In genomic region chr2:135795641-135796040, GRCh38 we compare ENCODE assay signal across 13 cellular contexts. TPM values are rescaled to one million over a fixed set of nuclear protein-coding genes. Genes with fewer than 3 reads are reported as not detected.
A peak's percentile ranks its signal among the peaks of the same experiment; 100 is the strongest.
DNase-seq lines count a peak whose midpoint lies in the region; ATAC-seq, FAIRE-seq and TF ChIP-seq lines count a peak whose summit lies in the region.
"Not testable (repeated sequence)": the region's sequence is repeated elsewhere in the genome, so short reads cannot be mapped to it uniquely, and the experiment has no call there.
"Had no signal": no experiment of that assay in that cellular context is flagged by ENCODE, and none has a peak within 500 bp of the region (broad histone marks: within the 10 kb centered on the region; RNA-seq: fewer than 3 reads in every experiment).

No MANE protein-coding gene starts in this region.

- TF ChIP-seq CTCF in CD14-positive monocyte (IDR thresholded peaks at IDR 0.05) (peak; percentile 9), GM12873 (IDR thresholded peaks at IDR 0.05; ENCODE audit: insufficient read depth, low read depth, low read length, missing control alignments) (peak; percentile 16), K562 (IDR thresholded peaks at IDR 0.05 in 2 of 3, conservative IDR thresholded peaks at IDR 0.05 in 1 of 3; ENCODE audit: insufficient read depth in 2 of 3, low read depth in 1 of 3, low read length in 3 of 3) (peak in 2 of 3 experiments; percentile 16 to 25; a peak in 2 of 6 replicates), fibroblast of villous mesenchyme (IDR thresholded peaks at IDR 0.05; ENCODE audit: insufficient read depth, low read depth, low read length) (peak; percentile 7), progenitor cell of endocrine pancreas (IDR thresholded peaks at IDR 0.05; ENCODE audit: unreplicated experiment) (peak; percentile 23)
- not testable (repeated sequence) for TF ChIP-seq CTCF in NB4 (IDR thresholded peaks at IDR 0.05; ENCODE audit: low read depth, low read length)

- peaks cover 1 to 11% (median 8%) of the 10 kb centered on the region in 7 donors for H3K9me3 Mint-ChIP-seq in CD14-positive monocyte
- H3K9me3 Mint-ChIP-seq in T-helper 1 cell treated with Interleukin-12 subunit alpha and Interleukin-12 subunit beta and Interleukin-4 antibody, amounts not matched to agents 30 μg/mL and 1 μg/mL, for 36 hours: peaks cover 10% of the 10 kb centered on the region
- not testable (repeated sequence) for H3K9me3 Mint-ChIP-seq in progenitor cell of endocrine pancreas (ENCODE audit: low read depth)

- H3K36me3 ChIP-seq in K562 (ENCODE audit: control insufficient read depth, insufficient read depth, low read length): not testable (repeated sequence)

- not testable (repeated sequence) for H3K27ac ChIP-seq in K562 (ENCODE audit: extremely low read depth, low read depth, low read length)

- H4K20me1 ChIP-seq in K562 (replicated peaks; ENCODE audit: control insufficient read depth, insufficient read depth, low read length): not testable (repeated sequence)

- H3K9me1 ChIP-seq in K562 (ENCODE audit: control insufficient read depth, insufficient read depth, low read length): not testable (repeated sequence)

- H3K4me1 Mint-ChIP-seq in CD14-positive monocyte: peaks cover 31% of the 10 kb centered on the region
- H3K4me1 Mint-ChIP-seq in T-helper 1 cell treated with Interleukin-12 subunit alpha and Interleukin-12 subunit beta and Interleukin-4 antibody, amounts not matched to agents 30 μg/mL and 1 μg/mL, for 36 hours (ENCODE audit: low read depth): peaks cover 19% of the 10 kb centered on the region
- H3K4me1 Mint-ChIP-seq in progenitor cell of endocrine pancreas (ENCODE audit: low read depth): not testable (repeated sequence)

- in situ Hi-C loops in KBM-7 (cut with MboI; ENCODE audit: low pct_unique_long_range_greater_than_20kb, low sequenced_read_pairs): not testable (repeated sequence)
- in situ Hi-C loops in K562 (cut with MboI): loop anchor here (10.0 kb wide), 1 partner anchor 801 kb away; no protein-coding TSS in a partner anchor

- WGBS in K562 (ENCODE audit: insufficient coverage, low coverage, missing lambda C conversion rate): 39% methylated on average over 4 of the region's 4 CpGs

- not testable (repeated sequence) for H3K4me3 Mint-ChIP-seq in CD14-positive monocyte; T-helper 1 cell treated with Interleukin-12 subunit alpha and Interleukin-12 subunit beta and Interleukin-4 antibody, amounts not matched to agents 30 μg/mL and 1 μg/mL, for 36 hours; progenitor cell of endocrine pancreas (ENCODE audit: low read depth)

- H2AFZ ChIP-seq in K562 (ENCODE audit: low read depth, low read length): not testable (repeated sequence)

- not testable (repeated sequence) for H3K4me1 ChIP-seq in K562 (replicated peaks in 1 of 2; ENCODE audit: control insufficient read depth in 2 of 2, insufficient read depth in 2 of 2, low read length in 2 of 2)

- CTCF ChIA-PET in K562 (lab: Yijun Ruan, JAX; ENCODE audit: low intra/inter-chr PET ratio): not testable (repeated sequence)

- POLR2A ChIA-PET in K562 (lab: Yijun Ruan, JAX): interaction anchor here (1.1 kb wide), 1 partner anchor 46 kb away, joined by 3 read pairs; no protein-coding TSS in a partner anchor

- not testable (repeated sequence) for H3K4me2 ChIP-seq in K562 (ENCODE audit: insufficient read depth, low read length)

- FAIRE-seq in K562 (lab: Jason Lieb, UNC): not testable (repeated sequence)

- not testable (repeated sequence) for H3K27me3 ChIP-seq in K562 (ENCODE audit: control insufficient read depth in 2 of 2, insufficient read depth in 2 of 2, low read length in 2 of 2)

- not testable (repeated sequence) for H3K9ac ChIP-seq in K562 (ENCODE audit: insufficient read depth in 1 of 2, low read depth in 2 of 2, low read length in 2 of 2)

- not testable (repeated sequence) for H3K27me3 Mint-ChIP-seq in CD14-positive monocyte (ENCODE audit: low read depth in 3 of 3); T-helper 1 cell treated with Interleukin-12 subunit alpha and Interleukin-12 subunit beta and Interleukin-4 antibody, amounts not matched to agents 30 μg/mL and 1 μg/mL, for 36 hours (ENCODE audit: low read depth); progenitor cell of endocrine pancreas

- intact Hi-C loops in CD14-positive monocyte (cut with micrococcal nuclease): not testable (repeated sequence)
- intact Hi-C loops in K562 (cut with micrococcal nuclease): loop anchor here (5.0 kb wide), 1 partner anchor 323 kb away; no protein-coding TSS in a partner anchor

- TF ChIP-seq POLR2A in NB4 (IDR thresholded peaks at IDR 0.05; ENCODE audit: extremely low read depth, insufficient read length); K562 (conservative IDR thresholded peaks at IDR 0.05): not testable (repeated sequence)

- peak overlapping the region in 1 of 7 donors; percentile 15 for H3K27ac Mint-ChIP-seq in CD14-positive monocyte
- H3K27ac Mint-ChIP-seq in T-helper 1 cell treated with Interleukin-12 subunit alpha and Interleukin-12 subunit beta and Interleukin-4 antibody, amounts not matched to agents 30 μg/mL and 1 μg/mL, for 36 hours: peak overlapping the region; percentile 36
- H3K27ac Mint-ChIP-seq in progenitor cell of endocrine pancreas: not testable (repeated sequence)

- peak; percentile 50 for ATAC-seq in K562

- not testable (repeated sequence) for TF ChIP-seq RAD21 in K562 (CRISPR knock-in tag; conservative IDR thresholded peaks at IDR 0.05 in 1 of 2, IDR thresholded peaks at IDR 0.05 in 1 of 2)

- H3K9me3 ChIP-seq in K562 (replicated peaks; ENCODE audit: control insufficient read depth, insufficient read depth, low read depth, low read length): not testable (repeated sequence)

- not testable (repeated sequence) for H3K36me3 Mint-ChIP-seq in CD14-positive monocyte; progenitor cell of endocrine pancreas (ENCODE audit: insufficient read depth)
- H3K36me3 Mint-ChIP-seq in T-helper 1 cell treated with Interleukin-12 subunit alpha and Interleukin-12 subunit beta and Interleukin-4 antibody, amounts not matched to agents 30 μg/mL and 1 μg/mL, for 36 hours (ENCODE audit: low read depth): peaks cover 12% of the 10 kb centered on the region

- not testable (repeated sequence) for H3K4me3 ChIP-seq in NB4 (ENCODE audit: low read depth, low read length); K562; fibroblast of villous mesenchyme (ENCODE audit: low read depth, low read length)

- not testable (repeated sequence) for BruUV-seq in K562 (replicated peaks; lab: Mats Ljungman, UMichigan)

- TF ChIP-seq EP300 in K562 (IDR thresholded peaks at IDR 0.05; ENCODE audit: low read length): not testable (repeated sequence)

- not testable (repeated sequence) for H3K79me2 ChIP-seq in K562 (ENCODE audit: control insufficient read depth, insufficient read depth, low read length)

- DNase-seq in CD14-positive monocyte (ENCODE audit: low spot score); K562 (ENCODE audit: extremely low read depth in 1 of 4, low spot score in 3 of 4); fibroblast of villous mesenchyme (ENCODE audit: low read depth); progenitor cell of endocrine pancreas (ENCODE audit: low spot score, unreplicated experiment): not testable (repeated sequence)
- DNase-seq in KBM-7: peak; percentile 48
- DNase-seq in NB4 (ENCODE audit: low read depth): peak; percentile 33

RNA-seq across cellular contexts. Expression of gene LCT, which starts 41.3 kb away (rescaled TPM):
- polyA plus RNA-seq in CD14-positive monocyte (not detected), K562 (2011; rRNA removed) (0.01 and 0.03 TPM in 2 replicates), K562 (2014; fragmentation: Illumina TruSeq; extraction: Trizol) (not detected in 2 replicates), K562 (2014; fragmentation: Nextera tagmentation; extraction: Ambion mirVana) (under 1 TPM in 1 of 2 experiments, not detected in 1; 0.01 TPM), K562 (2014; rRNA removed) (0.03 TPM in 1 of 2 replicates, not detected in the other)
- total RNA-seq in K562 (2011; cell fraction: chromatin; rRNA removed; ENCODE audit: low replicate concordance): 0.05 and 0.18 TPM in 2 replicates
- 0.13 and 0.17 TPM in 2 replicates for total RNA-seq in K562 (2011; cell fraction: nucleolus; rRNA removed)
- 0.07 TPM in 1 of 2 replicates, not detected in the other for total RNA-seq in K562 (2011; cell fraction: nucleoplasm; rRNA removed)
- total RNA-seq in K562 (2014; rRNA removed) (not detected in 2 replicates), K562 (2014; rRNA removed; fragmentation: Illumina TruSeq; extraction: Trizol) (0.03 and 0.04 TPM in 2 replicates), K562 (2015; rRNA removed; fragmentation: Illumina TruSeq; extraction: Trizol) (0.04 TPM in 1 of 2 replicates, not detected in the other), K562 (2021) (0.04 TPM in 1 of 2 replicates, not detected in the other), fibroblast of villous mesenchyme (under 0.01 TPM in 1 of 2 replicates, not detected in the other), progenitor cell of endocrine pancreas (0.19 TPM in 1 of 2 replicates, not detected in the other)
- polyA plus RNA-seq in K562 (2011; cell fraction: cytosol; rRNA removed): 0.01 TPM in 1 of 2 replicates, not detected in the other
- polyA plus RNA-seq in K562 (2011; cell fraction: nucleus; rRNA removed): 0.04 and 0.06 TPM in 2 replicates
- 0.01 and 0.03 TPM in 2 replicates for polyA plus RNA-seq in K562 (2012)
- 0.06 and 0.07 TPM in 2 replicates for polyA minus RNA-seq in K562 (2011; rRNA and poly(A)+ RNA removed)
- not detected in 2 replicates for polyA minus RNA-seq in K562 (2011; cell fraction: cytosol; rRNA and poly(A)+ RNA removed)
- 0.11 and 0.13 TPM in 2 replicates for polyA minus RNA-seq in K562 (2011; cell fraction: nucleus; rRNA and poly(A)+ RNA removed)
- total RNA-seq: CD4-positive, CD25-positive, alpha-beta regulatory T cell; G401; Right ventricle myocardium superior; SK-MEL-5 had no signal
- polyA plus RNA-seq: BJ; CD4-positive, CD25-positive, alpha-beta regulatory T cell had no signal

RNA-seq across cellular contexts. Expression of gene UBXN4, which starts 54.0 kb away (rescaled TPM):
- polyA plus RNA-seq in CD14-positive monocyte (100 to 1,000 TPM in 1 of 2 donors, 10 to 100 TPM in 1; 74.2 to 107 TPM), K562 (2011; rRNA removed) (102 and 127 TPM in 2 replicates), K562 (2014; fragmentation: Illumina TruSeq; extraction: Trizol) (55.7 and 65.0 TPM in 2 replicates), K562 (2014; fragmentation: Nextera tagmentation; extraction: Ambion mirVana) (10 to 100 TPM; 30.4 to 48.1 TPM), K562 (2014; rRNA removed) (57.3 and 62.5 TPM in 2 replicates)
- 61.1 and 177 TPM in 2 replicates for total RNA-seq in K562 (2011; cell fraction: chromatin; rRNA removed; ENCODE audit: low replicate concordance)
- total RNA-seq in K562 (2011; cell fraction: nucleolus; rRNA removed): 35.9 and 45.9 TPM in 2 replicates
- total RNA-seq in K562 (2011; cell fraction: nucleoplasm; rRNA removed): 96.0 and 123 TPM in 2 replicates
- total RNA-seq in K562 (2014; rRNA removed) (36.2 and 39.2 TPM in 2 replicates), K562 (2014; rRNA removed; fragmentation: Illumina TruSeq; extraction: Trizol) (55.3 and 61.6 TPM in 2 replicates), K562 (2015; rRNA removed; fragmentation: Illumina TruSeq; extraction: Trizol) (49.5 and 55.1 TPM in 2 replicates), K562 (2021) (54.6 and 58.6 TPM in 2 replicates), fibroblast of villous mesenchyme (66.7 and 96.3 TPM in 2 replicates), progenitor cell of endocrine pancreas (140 and 143 TPM in 2 replicates)
- 17.1 and 32.1 TPM in 2 replicates for polyA plus RNA-seq in K562 (2011; cell fraction: cytosol; rRNA removed)
- 68.4 and 103 TPM in 2 replicates for polyA plus RNA-seq in K562 (2011; cell fraction: nucleus; rRNA removed)
- polyA plus RNA-seq in K562 (2012): 42.2 and 77.4 TPM in 2 replicates
- 70.2 and 76.9 TPM in 2 replicates for polyA minus RNA-seq in K562 (2011; rRNA and poly(A)+ RNA removed)
- polyA minus RNA-seq in K562 (2011; cell fraction: cytosol; rRNA and poly(A)+ RNA removed): 23.2 and 39.4 TPM in 2 replicates
- polyA minus RNA-seq in K562 (2011; cell fraction: nucleus; rRNA and poly(A)+ RNA removed): 42.1 and 99.7 TPM in 2 replicates
